19 cellular contexts compared by ENCODE assay signal in genomic region chr12:24615967-24616411, GRCh38.
A peak's percentile ranks its signal among the peaks of the same experiment; 100 is the strongest.
DNase-seq lines count a peak whose midpoint lies in the region; ATAC-seq and TF ChIP-seq lines count a peak whose summit lies in the region.
"Had no signal": no experiment of that assay in that cellular context is flagged by ENCODE, and none has a peak within 500 bp of the region (broad histone marks: within the 10 kb centered on the region; RNA-seq: fewer than 3 reads in every experiment).

No MANE protein-coding gene starts in this region.

- no peaks in the 10 kb centered on the region for H3K36me3 Mint-ChIP-seq in activated CD4-positive, alpha-beta T cell treated with anti-CD3 and anti-CD28 coated beads for 36 hours (ENCODE audit: low read depth)
- H3K36me3 Mint-ChIP-seq: brain had no signal

- peak overlapping the region; percentile 34 for H3K4me2 ChIP-seq in smooth muscle cell
- H3K4me2 ChIP-seq: BLaER1 had no signal

- intact Hi-C loops in activated CD4-positive, alpha-beta T cell treated with anti-CD3 and anti-CD28 coated beads for 36 hours (cut with DNase I, micrococcal nuclease): no loop called here

- 42% methylated on average over 3 of the region's 3 CpGs for WGBS in smooth muscle cell (ENCODE audit: low lambda C conversion rate)

- H3F3A ChIP-seq in smooth muscle cell (ENCODE audit: low read depth): no peaks in the 10 kb centered on the region

- POLR2A ChIA-PET in activated CD4-positive, alpha-beta T cell treated with anti-CD3 and anti-CD28 coated beads for 36 hours (lab: Charles Lee): no interaction called here

- H3K9me3 Mint-ChIP-seq in activated CD4-positive, alpha-beta T cell treated with anti-CD3 and anti-CD28 coated beads for 36 hours (ENCODE audit: low read depth): peaks cover 3% of the 10 kb centered on the region

- H3K27ac Mint-ChIP-seq in activated CD4-positive, alpha-beta T cell treated with anti-CD3 and anti-CD28 coated beads for 36 hours: no peak overlapping the region
- H3K27ac Mint-ChIP-seq: brain had no signal

- peak overlapping the region; percentile 17 for H2AFZ ChIP-seq in smooth muscle cell (ENCODE audit: low read depth)

- H3K27me3 Mint-ChIP-seq in activated CD4-positive, alpha-beta T cell treated with anti-CD3 and anti-CD28 coated beads for 36 hours: peaks cover 5% of the 10 kb centered on the region

- H3K36me3 ChIP-seq in smooth muscle cell (ENCODE audit: low read depth): no peaks in the 10 kb centered on the region
- H3K36me3 ChIP-seq: BLaER1, esophagus muscularis mucosa, heart right ventricle had no signal

- DNase-seq in LoVo (ENCODE audit: low spot score) (peak; percentile 23), amniotic epithelial cell (ENCODE audit: low read depth) (peak; percentile 89), foreskin keratinocyte (peak in 1 of 2 donors; percentile 52), smooth muscle cell (lab: John Stamatoyannopoulos, UW; ENCODE audit: unreplicated experiment) (no peak), HuH-7 (ENCODE audit: low spot score) (no peak)
- DNase-seq in activated CD4-positive, alpha-beta T cell treated with anti-CD3 and anti-CD28 coated beads for 36 hours: no peak
- DNase-seq: activated CD4-positive, alpha-beta T cell treated with anti-CD3 and anti-CD28 coated beads, Interleukin-2, amount 50 U/mL, for 1 hour; dorsolateral prefrontal cortex; heart right ventricle; islet precursor cell; NCI-H146; NCI-H345; small intestine; stimulated activated CD8-positive, alpha-beta memory T cell treated with anti-CD3 and anti-CD28 coated beads, Interleukin-4, amount 100 ng/mL, for 48 hours had no signal

- peak; percentile 55 for ATAC-seq in foreskin keratinocyte
- no peak for ATAC-seq in activated CD4-positive, alpha-beta T cell treated with anti-CD3 and anti-CD28 coated beads for 36 hours
- ATAC-seq in HG03196 (IDR thresholded peaks at IDR 0.05; ENCODE audit: unreplicated experiment): no peak
- ATAC-seq: heart right ventricle had no signal

- TF ChIP-seq CTCF in foreskin keratinocyte (conservative IDR thresholded peaks at IDR 0.05) (no peak), smooth muscle cell (IDR thresholded peaks at IDR 0.05; ENCODE audit: borderline replicate concordance, insufficient read depth, poor library complexity, severe bottlenecking) (no peak)

- H3K4me1 ChIP-seq in foreskin keratinocyte (peaks cover 8% of the 10 kb centered on the region), smooth muscle cell (ENCODE audit: low read depth) (peaks cover 10% of the 10 kb centered on the region)
- H3K4me1 ChIP-seq: BLaER1, esophagus muscularis mucosa, heart right ventricle had no signal

- no peaks in the 10 kb centered on the region for H4K20me1 ChIP-seq in smooth muscle cell (ENCODE audit: low read depth)
- H4K20me1 ChIP-seq: BLaER1 had no signal

- no peaks in the 10 kb centered on the region for H3K4me1 Mint-ChIP-seq in activated CD4-positive, alpha-beta T cell treated with anti-CD3 and anti-CD28 coated beads for 36 hours

- H3K9me3 ChIP-seq in smooth muscle cell (replicated peaks; ENCODE audit: low read depth): no peaks in the 10 kb centered on the region

- no peak overlapping the region for H3K4me3 Mint-ChIP-seq in activated CD4-positive, alpha-beta T cell treated with anti-CD3 and anti-CD28 coated beads for 36 hours
- H3K4me3 Mint-ChIP-seq: brain had no signal

- H3K9ac ChIP-seq in smooth muscle cell (ENCODE audit: low read depth): no peak overlapping the region
- H3K9ac ChIP-seq: BLaER1 had no signal

- no peak overlapping the region for H3K27ac ChIP-seq in foreskin keratinocyte
- no peak overlapping the region for H3K27ac ChIP-seq in smooth muscle cell (ENCODE audit: low read depth)
- H3K27ac ChIP-seq: BLaER1, dorsolateral prefrontal cortex, esophagus muscularis mucosa, heart right ventricle had no signal

- H3K4me3 ChIP-seq in smooth muscle cell: no peak overlapping the region
- H3K4me3 ChIP-seq: BLaER1, dorsolateral prefrontal cortex, esophagus muscularis mucosa, heart right ventricle, lung had no signal

- CTCF ChIA-PET in activated CD4-positive, alpha-beta T cell treated with anti-CD3 and anti-CD28 coated beads for 36 hours (lab: Charles Lee): no interaction called here

- H3K79me2 ChIP-seq in smooth muscle cell (ENCODE audit: low read depth): no peaks in the 10 kb centered on the region

- no peaks in the 10 kb centered on the region for H3K27me3 ChIP-seq in foreskin keratinocyte
- H3K27me3 ChIP-seq in smooth muscle cell (ENCODE audit: low read depth): no peaks in the 10 kb centered on the region
- H3K27me3 ChIP-seq: BLaER1, dorsolateral prefrontal cortex, esophagus muscularis mucosa, heart right ventricle had no signal

Comparison
In these comparisons a context has a peak if more than half of its experiments do, and no peak if none do; other contexts are left out.
1. DNase-seq: peak in LoVo (single experiment) and amniotic epithelial cell (single experiment); none in smooth muscle cell (single experiment), HuH-7 (single experiment) and activated CD4-positive, alpha-beta T cell treated with anti-CD3 and anti-CD28 coated beads for 36 hours (single experiment).